Comparison of ENCODE assay signal across 18 cellular contexts in the genomic region with DNA sequence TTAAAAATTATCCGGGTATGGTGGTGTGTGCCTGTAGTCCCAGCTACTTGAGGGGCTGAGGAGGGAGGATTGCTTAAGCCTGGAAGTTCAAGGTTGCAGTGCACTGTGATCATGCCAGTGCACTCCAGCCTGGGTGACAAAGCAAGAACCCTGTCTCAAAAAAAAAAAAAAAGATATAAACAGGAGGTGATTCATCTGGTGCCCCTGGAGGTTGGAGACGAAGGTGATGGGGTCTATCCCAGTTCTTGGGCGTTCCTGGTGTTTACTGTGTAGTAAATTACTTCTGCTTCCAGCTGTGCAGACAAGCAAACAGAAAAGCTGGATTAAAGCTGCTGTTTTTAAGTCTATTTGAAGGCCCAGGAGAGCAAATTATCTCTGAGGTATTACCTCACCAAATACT. TPM values are rescaled to one million over a fixed set of nuclear protein-coding genes. Genes with fewer than 3 reads are reported as not detected.
DNase-seq lines count a peak whose midpoint lies in the region; ATAC-seq, FAIRE-seq and TF ChIP-seq lines count a peak whose summit lies in the region.
"Had no signal": no experiment of that assay in that cellular context is flagged by ENCODE, and none has a peak within 500 bp of the region (broad histone marks: within the 10 kb centered on the region; RNA-seq: fewer than 3 reads in every experiment).

No MANE protein-coding gene starts in this region.

- TF ChIP-seq RAD21 in A549 (conservative IDR thresholded peaks at IDR 0.05 in 1 of 2, IDR thresholded peaks at IDR 0.05 in 1 of 2) = no peak

- in situ Hi-C loops in KBM-7 (cut with MboI; ENCODE audit: low pct_unique_long_range_greater_than_20kb, low sequenced_read_pairs) = no loop called here

- H3K4me3 ChIP-seq in A549 = no peak overlapping the region
- H3K4me3 ChIP-seq in adrenal gland = no peak overlapping the region

- POLR2A ChIA-PET in A549 (lab: Yijun Ruan, JAX) = interaction anchor here (0.7 kb wide), 1 partner anchor 45 kb away, joined by 4 read pairs; the partner anchor contains the start of gene CCDC120

- H3K27me3 ChIP-seq in adrenal gland = no peaks in the 10 kb centered on the region

- H3K36me3 ChIP-seq in adrenal gland (replicated peaks in 1 of 2) = no peaks in the 10 kb centered on the region

- CTCF ChIA-PET in A549 (lab: Yijun Ruan, JAX) = interaction anchor here (1.0 kb wide), 1 partner anchor 52 kb away, joined by 3 read pairs; no protein-coding TSS in a partner anchor

- TF ChIP-seq CTCF in A549 (IDR thresholded peaks at IDR 0.05) = no peak
- TF ChIP-seq CTCF in adrenal gland (IDR thresholded peaks at IDR 0.05) = no peak

- DNase-seq in A549 (ENCODE audit: low read depth in 1 of 2, low spot score in 1 of 2) (peak in 1 of 2 experiments; percentile 40), ELR (ENCODE audit: low read depth) (peak; percentile 49), adrenal gland (peak in 5 of 7 donors; percentile 43 to 61 (median 46)), KBM-7 (no peak)
- DNase-seq: Calu3; CD4-positive, alpha-beta T cell; DMS79; HCEC 1CT; NCI-H1417 treated with DMSO at 0.1 percent for 48 hours; NCI-H2029 treated with DMSO at 0.1 percent for 48 hours; NCI-H2171 treated with DMSO at 0.1 percent for 48 hours; NCI-H510A; NCI-H82; Right ventricle myocardium superior; T-helper 1 cell had no signal

- FAIRE-seq in A549 (lab: Jason Lieb, UNC) = no peak

- H3K4me1 ChIP-seq in A549 (peaks cover 14% of the 10 kb centered on the region; the same call in 2 of the 3 replicates), adrenal gland (replicated peaks in 1 of 2) (no peaks in the 10 kb centered on the region)

- ATAC-seq in A549 = no peak
- no peak for ATAC-seq in GM18520 (IDR thresholded peaks at IDR 0.05; ENCODE audit: unreplicated experiment)
- ATAC-seq: Panc1, SK-N-SH treated with all-trans-retinoic acid at 6 μM for 48 hours had no signal

- H3K9me3 ChIP-seq in A549 (no peaks in the 10 kb centered on the region), adrenal gland (replicated peaks in 1 of 3) (no peaks in the 10 kb centered on the region)

- no peak for TF ChIP-seq POLR2A in A549 (IDR thresholded peaks at IDR 0.05; ENCODE audit: low read length)
- TF ChIP-seq POLR2A in adrenal gland (IDR thresholded peaks at IDR 0.05) = no peak

- H3K27ac ChIP-seq in A549 = peak overlapping the region in 1 of 2 experiments; percentile 58; a peak in 2 of 6 replicates
- peak overlapping the region in 4 of 5 donors; percentile 21 to 80 (median 58) for H3K27ac ChIP-seq in adrenal gland

- WGBS in A549 (ENCODE audit: missing lambda C conversion rate) = 23% methylated on average over 3 of the region's 3 CpGs
- 34 to 56% (median 46%) methylated on average over 3 of the region's 3 CpGs for WGBS in adrenal gland, 4 donors

- peak overlapping the region; percentile 21; the same call in 1 of the 3 replicates for H3K4me2 ChIP-seq in A549

- no peak for TF ChIP-seq EP300 in A549 (IDR thresholded peaks at IDR 0.05)

- intact Hi-C loops in adrenal gland (cut with DNase I) = no loop called here

TF ChIP-seq in A549, 52 proteins besides CTCF, POLR2A, EP300 and RAD21:
- TF ChIP-seq NR3C1 (IDR thresholded peaks at IDR 0.05) = no peak
- TF ChIP-seq FOSL2 (IDR thresholded peaks at IDR 0.05) = no peak
- TF ChIP-seq FOSL2 (CRISPR knock-in tag; IDR thresholded peaks at IDR 0.05) = no peak
- no peak for TF ChIP-seq FOXS1 (CRISPR knock-in tag; IDR thresholded peaks at IDR 0.05)
- TF ChIP-seq BHLHE40 (IDR thresholded peaks at IDR 0.05; ENCODE audit: low read depth, low read length) = no peak

RNA-seq across cellular contexts. Expression of gene GPKOW, which starts 19.9 kb away (rescaled TPM):
- polyA plus RNA-seq in A549 (2011; rRNA removed) (34.4 and 40.7 TPM in 2 replicates), A549 (2017; fragmentation: RNase III; extraction: RNeasy Plus Mini Kit Qiagen cat#74134 plus additional on column Dnase treatment) (22.0 to 24.9 TPM (median 24.1 TPM) in 3 replicates), adrenal gland (10 to 100 TPM; 10.1 to 21.8 (median 11.3) TPM)
- 32.5 and 34.5 TPM in 2 replicates for polyA plus RNA-seq in A549 (2012; cell fraction: cytosol; rRNA removed)
- 28.8 and 30.2 TPM in 2 replicates for polyA plus RNA-seq in A549 (2012; cell fraction: nucleus; rRNA removed)
- 21.1 and 22.8 TPM in 2 replicates for polyA minus RNA-seq in A549 (2011; rRNA and poly(A)+ RNA removed)
- total RNA-seq in adrenal gland = 10 to 100 TPM; 21.5 to 58.4 (median 27.0) TPM

RNA-seq across cellular contexts. Expression of gene WDR45, which starts 23.9 kb away (rescaled TPM):
- polyA plus RNA-seq in A549 (2011; rRNA removed) (55.5 and 80.1 TPM in 2 replicates), A549 (2017; fragmentation: RNase III; extraction: RNeasy Plus Mini Kit Qiagen cat#74134 plus additional on column Dnase treatment) (33.8 to 41.5 TPM (median 37.7 TPM) in 3 replicates), adrenal gland (100 to 1,000 TPM in 2 of 3 donors, 10 to 100 TPM in 1; 59.4 to 184 (median 170) TPM)
- polyA plus RNA-seq in A549 (2012; cell fraction: cytosol; rRNA removed) = 57.6 and 69.3 TPM in 2 replicates
- 167 and 169 TPM in 2 replicates for polyA plus RNA-seq in A549 (2012; cell fraction: nucleus; rRNA removed)
- polyA minus RNA-seq in A549 (2011; rRNA and poly(A)+ RNA removed) = 89.1 and 95.1 TPM in 2 replicates
- 100 to 1,000 TPM in 6 of 8 donors, 10 to 100 TPM in 2; 73.4 to 139 (median 110) TPM for total RNA-seq in adrenal gland

RNA-seq across cellular contexts. Expression of gene PRAF2, which starts 29.8 kb away (rescaled TPM):
- polyA plus RNA-seq in A549 (2011; rRNA removed) = 13.6 and 17.0 TPM in 2 replicates
- 28.9 and 40.7 TPM in 2 replicates for polyA plus RNA-seq in A549 (2012; cell fraction: cytosol; rRNA removed)
- 22.4 and 33.4 TPM in 2 replicates for polyA plus RNA-seq in A549 (2012; cell fraction: nucleus; rRNA removed)
- polyA plus RNA-seq in A549 (2017; fragmentation: RNase III; extraction: RNeasy Plus Mini Kit Qiagen cat#74134 plus additional on column Dnase treatment) = 29.9 to 37.7 TPM (median 35.4 TPM) in 3 replicates
- polyA minus RNA-seq in A549 (2011; rRNA and poly(A)+ RNA removed) = 14.4 and 16.4 TPM in 2 replicates
- total RNA-seq in adrenal gland = 10 to 100 TPM in 7 of 8 donors, 1 to 10 TPM in 1; 9.7 to 44.5 (median 35.8) TPM
- 100 to 1,000 TPM in 1 of 3 donors, 10 to 100 TPM in 2; 66.0 to 100 (median 85.5) TPM for polyA plus RNA-seq in adrenal gland

RNA-seq across cellular contexts. Expression of gene CCDC120, which starts 44.8 kb away (rescaled TPM):
- 1.6 and 2.0 TPM in 2 replicates for polyA plus RNA-seq in A549 (2011; rRNA removed)
- 2.9 and 4.3 TPM in 2 replicates for polyA plus RNA-seq in A549 (2012; cell fraction: cytosol; rRNA removed)
- 10.3 and 11.0 TPM in 2 replicates for polyA plus RNA-seq in A549 (2012; cell fraction: nucleus; rRNA removed)
- polyA plus RNA-seq in A549 (2017; fragmentation: RNase III; extraction: RNeasy Plus Mini Kit Qiagen cat#74134 plus additional on column Dnase treatment) = 3.2 to 4.1 TPM (median 4.0 TPM) in 3 replicates
- polyA minus RNA-seq in A549 (2011; rRNA and poly(A)+ RNA removed) = 1.9 and 3.0 TPM in 2 replicates
- total RNA-seq in adrenal gland = 10 to 100 TPM in 1 of 8 donors, 1 to 10 TPM in 7; 1.7 to 30.6 (median 4.0) TPM
- polyA plus RNA-seq in adrenal gland = 1 to 10 TPM; 1.1 to 8.2 (median 2.7) TPM

RNA-seq across cellular contexts. Expression of gene MAGIX, which starts 58.9 kb away (rescaled TPM):
- 1.1 and 1.2 TPM in 2 replicates for polyA plus RNA-seq in A549 (2011; rRNA removed)
- polyA plus RNA-seq in A549 (2012; cell fraction: cytosol; rRNA removed) = 2.7 and 4.2 TPM in 2 replicates
- polyA plus RNA-seq in A549 (2012; cell fraction: nucleus; rRNA removed) = 4.6 and 6.8 TPM in 2 replicates
- 2.2 to 3.0 TPM (median 2.5 TPM) in 3 replicates for polyA plus RNA-seq in A549 (2017; fragmentation: RNase III; extraction: RNeasy Plus Mini Kit Qiagen cat#74134 plus additional on column Dnase treatment)
- 0.41 and 1.8 TPM in 2 replicates for polyA minus RNA-seq in A549 (2011; rRNA and poly(A)+ RNA removed)
- 10 to 100 TPM in 1 of 8 donors, 1 to 10 TPM in 7; 2.2 to 16.2 (median 2.9) TPM for total RNA-seq in adrenal gland
- 1 to 10 TPM in 2 of 3 donors, under 1 TPM in 1; 0.59 to 8.4 (median 7.6) TPM for polyA plus RNA-seq in adrenal gland
